2 cellular contexts compared by ENCODE assay signal in the genomic region with DNA sequence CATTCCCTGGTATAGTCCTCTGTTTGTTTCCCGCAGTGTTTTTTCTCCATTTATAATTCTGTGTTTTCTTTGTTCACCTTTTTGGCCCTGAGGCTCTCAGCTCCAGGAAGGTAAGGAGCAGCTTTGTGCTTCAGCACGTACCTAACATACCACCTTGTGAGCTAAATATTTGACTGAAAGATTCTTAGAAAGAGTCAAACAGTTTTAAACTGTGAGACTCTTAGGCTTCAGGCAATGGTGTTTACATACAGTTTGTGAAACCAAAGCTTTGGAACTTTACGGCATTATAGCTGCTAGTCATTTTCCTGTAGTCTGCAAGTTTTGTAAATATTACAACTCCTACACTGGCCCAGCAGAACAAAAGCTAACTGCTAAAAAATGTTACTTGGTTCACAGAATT.
TF ChIP-seq lines count a peak whose summit lies in the region.

No MANE protein-coding gene starts in this region.

TF ChIP-seq in IMR-90, 13 proteins besides CTCF, POLR2A, EP300 and RAD21:
- TF ChIP-seq MXI1 (IDR thresholded peaks at IDR 0.05; ENCODE audit: borderline replicate concordance, low read depth, low read length), result no peak
- no peak for TF ChIP-seq CEBPB (IDR thresholded peaks at IDR 0.05; ENCODE audit: low read depth, low read length)
- TF ChIP-seq FOS (IDR thresholded peaks at IDR 0.05; ENCODE audit: low read depth, low read length), result no peak
- no peak for TF ChIP-seq MAZ (IDR thresholded peaks at IDR 0.05; ENCODE audit: borderline replicate concordance, low read depth, low read length)
- TF ChIP-seq RFX5 (IDR thresholded peaks at IDR 0.05; ENCODE audit: low read depth, low read length), result no peak
- no peak for TF ChIP-seq CHD1 (IDR thresholded peaks at IDR 0.05; ENCODE audit: low read depth, low read length)
- TF ChIP-seq NFE2L2 (IDR thresholded peaks at IDR 0.05; ENCODE audit: low read depth, low read length), result no peak
- TF ChIP-seq, protein P1, sequence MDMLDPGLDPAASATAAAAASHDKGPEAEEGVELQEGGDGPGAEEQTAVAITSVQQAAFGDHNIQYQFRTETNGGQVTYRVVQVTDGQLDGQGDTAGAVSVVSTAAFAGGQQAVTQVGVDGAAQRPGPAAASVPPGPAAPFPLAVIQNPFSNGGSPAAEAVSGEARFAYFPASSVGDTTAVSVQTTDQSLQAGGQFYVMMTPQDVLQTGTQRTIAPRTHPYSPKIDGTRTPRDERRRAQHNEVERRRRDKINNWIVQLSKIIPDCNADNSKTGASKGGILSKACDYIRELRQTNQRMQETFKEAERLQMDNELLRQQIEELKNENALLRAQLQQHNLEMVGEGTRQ (IDR thresholded peaks at IDR 0.05; ENCODE audit: low read depth, low read length), result no peak
- TF ChIP-seq SMC3 (IDR thresholded peaks at IDR 0.05; ENCODE audit: low read depth, low read length), result no peak
- TF ChIP-seq BHLHE40 (IDR thresholded peaks at IDR 0.05; ENCODE audit: low read depth, low read length), result no peak
- TF ChIP-seq, protein P2, sequence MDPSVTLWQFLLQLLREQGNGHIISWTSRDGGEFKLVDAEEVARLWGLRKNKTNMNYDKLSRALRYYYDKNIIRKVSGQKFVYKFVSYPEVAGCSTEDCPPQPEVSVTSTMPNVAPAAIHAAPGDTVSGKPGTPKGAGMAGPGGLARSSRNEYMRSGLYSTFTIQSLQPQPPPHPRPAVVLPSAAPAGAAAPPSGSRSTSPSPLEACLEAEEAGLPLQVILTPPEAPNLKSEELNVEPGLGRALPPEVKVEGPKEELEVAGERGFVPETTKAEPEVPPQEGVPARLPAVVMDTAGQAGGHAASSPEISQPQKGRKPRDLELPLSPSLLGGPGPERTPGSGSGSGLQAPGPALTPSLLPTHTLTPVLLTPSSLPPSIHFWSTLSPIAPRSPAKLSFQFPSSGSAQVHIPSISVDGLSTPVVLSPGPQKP (IDR thresholded peaks at IDR 0.05; ENCODE audit: borderline replicate concordance, low read depth, low read length), result no peak
- no peak for TF ChIP-seq RCOR1 (IDR thresholded peaks at IDR 0.05; ENCODE audit: insufficient replicate concordance, low read length)
- no peak for TF ChIP-seq MAFK (IDR thresholded peaks at IDR 0.05; ENCODE audit: low read depth, low read length)
TF ChIP-seq in IMR-90: peak in this region for 0.

TF ChIP-seq in H1, 55 proteins besides CTCF, POLR2A, EP300 and RAD21:
- TF ChIP-seq POLR2AphosphoS5 (IDR thresholded peaks at IDR 0.05; ENCODE audit: low read depth, low read length) (no peak), CBX5 (IDR thresholded peaks at IDR 0.05; ENCODE audit: low read depth, low read length) (no peak), TAF1 (IDR thresholded peaks at IDR 0.05; ENCODE audit: low read depth, low read length) (no peak), TEAD4 (IDR thresholded peaks at IDR 0.05; ENCODE audit: low read depth, low read length) (no peak), RNF2 (IDR thresholded peaks at IDR 0.05; ENCODE audit: borderline replicate concordance, low read depth, low read length, missing control alignments, poor library complexity, severe bottlenecking) (no peak), RFX5 (IDR thresholded peaks at IDR 0.05; ENCODE audit: borderline replicate concordance, low read depth, low read length) (no peak), GTF2F1 (IDR thresholded peaks at IDR 0.05; ENCODE audit: borderline replicate concordance, low read depth, low read length) (no peak), NRF1 (IDR thresholded peaks at IDR 0.05; ENCODE audit: low read depth, low read length) (no peak), FOSL1 (IDR thresholded peaks at IDR 0.05; ENCODE audit: insufficient read depth, low read depth, low read length) (no peak)
- TF ChIP-seq, protein P3, sequence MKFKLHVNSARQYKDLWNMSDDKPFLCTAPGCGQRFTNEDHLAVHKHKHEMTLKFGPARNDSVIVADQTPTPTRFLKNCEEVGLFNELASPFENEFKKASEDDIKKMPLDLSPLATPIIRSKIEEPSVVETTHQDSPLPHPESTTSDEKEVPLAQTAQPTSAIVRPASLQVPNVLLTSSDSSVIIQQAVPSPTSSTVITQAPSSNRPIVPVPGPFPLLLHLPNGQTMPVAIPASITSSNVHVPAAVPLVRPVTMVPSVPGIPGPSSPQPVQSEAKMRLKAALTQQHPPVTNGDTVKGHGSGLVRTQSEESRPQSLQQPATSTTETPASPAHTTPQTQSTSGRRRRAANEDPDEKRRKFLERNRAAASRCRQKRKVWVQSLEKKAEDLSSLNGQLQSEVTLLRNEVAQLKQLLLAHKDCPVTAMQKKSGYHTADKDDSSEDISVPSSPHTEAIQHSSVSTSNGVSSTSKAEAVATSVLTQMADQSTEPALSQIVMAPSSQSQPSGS (IDR thresholded peaks at IDR 0.05; ENCODE audit: low read length), result no peak
- TF ChIP-seq, protein P4, sequence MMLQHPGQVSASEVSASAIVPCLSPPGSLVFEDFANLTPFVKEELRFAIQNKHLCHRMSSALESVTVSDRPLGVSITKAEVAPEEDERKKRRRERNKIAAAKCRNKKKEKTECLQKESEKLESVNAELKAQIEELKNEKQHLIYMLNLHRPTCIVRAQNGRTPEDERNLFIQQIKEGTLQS (IDR thresholded peaks at IDR 0.05; ENCODE audit: insufficient read depth, low read depth, low read length), result no peak
- TF ChIP-seq, protein P5, sequence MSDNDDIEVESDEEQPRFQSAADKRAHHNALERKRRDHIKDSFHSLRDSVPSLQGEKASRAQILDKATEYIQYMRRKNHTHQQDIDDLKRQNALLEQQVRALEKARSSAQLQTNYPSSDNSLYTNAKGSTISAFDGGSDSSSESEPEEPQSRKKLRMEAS (IDR thresholded peaks at IDR 0.05), result no peak
TF ChIP-seq in H1: peak in this region for 0.
